In the genomic region with DNA sequence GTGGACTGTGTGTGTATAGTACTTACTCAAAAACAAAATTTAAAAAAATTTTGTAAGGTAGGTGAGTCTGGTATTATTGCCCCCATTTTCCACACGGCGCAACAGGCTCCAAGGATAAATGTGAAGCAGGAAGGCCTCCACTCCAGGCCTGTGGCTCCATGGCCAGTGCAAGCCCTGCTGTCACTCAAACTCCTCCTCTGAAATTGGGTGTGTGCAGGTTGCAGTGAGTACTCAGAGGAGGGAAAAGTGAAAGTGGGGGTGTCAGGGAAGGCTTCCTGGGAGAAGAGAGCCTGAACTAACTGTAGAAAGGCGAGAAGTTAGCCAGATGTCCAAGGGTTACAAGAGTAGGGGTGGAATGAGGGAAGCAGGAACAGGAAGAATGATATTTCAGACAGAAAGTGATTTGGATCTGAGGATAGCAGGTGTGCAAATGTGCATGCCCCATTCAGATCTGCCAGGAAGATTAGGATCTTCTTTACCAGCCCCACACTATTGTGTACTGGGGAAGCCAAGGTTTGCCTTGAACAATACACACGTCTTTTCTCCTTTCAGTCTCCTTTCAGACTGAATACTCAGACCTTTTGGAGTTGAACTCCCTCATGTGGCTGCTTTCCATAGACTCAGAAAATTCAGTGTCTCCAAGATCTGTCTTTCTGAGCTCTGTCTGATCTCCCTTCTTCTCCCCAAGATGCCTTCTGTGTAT, we compare ENCODE assay signal across 8 cellular contexts. TPM values are rescaled to one million over a fixed set of nuclear protein-coding genes. Genes with fewer than 3 reads are reported as not detected.
DNase-seq lines count a peak whose midpoint lies in the region; ATAC-seq and TF ChIP-seq lines count a peak whose summit lies in the region.

No MANE protein-coding gene starts in this region.

- H3K9me3 Mint-ChIP-seq in endothelial cell (ENCODE audit: unreplicated experiment) = no peaks in the 10 kb centered on the region
- no peaks in the 10 kb centered on the region for H3K9me3 Mint-ChIP-seq in osteocyte (ENCODE audit: unreplicated experiment)

- no peak for ATAC-seq in HG03354 (IDR thresholded peaks at IDR 0.05; ENCODE audit: poor library complexity, severe bottlenecking, unreplicated experiment)
- ATAC-seq in HG03432 (IDR thresholded peaks at IDR 0.05; ENCODE audit: unreplicated experiment) = no peak

- TF ChIP-seq POLR2A in NB4 (IDR thresholded peaks at IDR 0.05; ENCODE audit: extremely low read depth, insufficient read length) = no peak

- H3K27me3 Mint-ChIP-seq in endothelial cell (ENCODE audit: unreplicated experiment) (peaks cover 3% of the 10 kb centered on the region), osteocyte (ENCODE audit: unreplicated experiment) (no peaks in the 10 kb centered on the region)

- DNase-seq in GM04504 (ENCODE audit: low read depth) (peak; percentile 35), NB4 (ENCODE audit: low read depth) (peak; percentile 21), endothelial cell (ENCODE audit: low spot score) (no peak), osteocyte (ENCODE audit: extremely low spot score, unreplicated experiment) (no peak), H7 (no peak), D341Med (ENCODE audit: low spot score) (no peak)

- H3K36me3 Mint-ChIP-seq in endothelial cell (ENCODE audit: low read depth, unreplicated experiment) = no peaks in the 10 kb centered on the region
- peaks cover 2% of the 10 kb centered on the region for H3K36me3 Mint-ChIP-seq in osteocyte (ENCODE audit: unreplicated experiment)

- H3K4me3 ChIP-seq in NB4 (ENCODE audit: low read depth, low read length) = no peak overlapping the region
- no peak overlapping the region for H3K4me3 ChIP-seq in H7 (ENCODE audit: insufficient read depth, low read depth, low read length)

- peak overlapping the region; percentile 38 for H3K27ac Mint-ChIP-seq in endothelial cell (ENCODE audit: unreplicated experiment)
- H3K27ac Mint-ChIP-seq in osteocyte (ENCODE audit: unreplicated experiment) = no peak overlapping the region

- TF ChIP-seq CTCF in NB4 (IDR thresholded peaks at IDR 0.05; ENCODE audit: low read depth, low read length) (no peak), endothelial cell (IDR thresholded peaks at IDR 0.05; ENCODE audit: unreplicated experiment) (no peak), osteocyte (IDR thresholded peaks at IDR 0.05) (peak; percentile 67)

- H3K4me1 Mint-ChIP-seq in endothelial cell (ENCODE audit: unreplicated experiment) = peaks cover 18% of the 10 kb centered on the region
- no peaks in the 10 kb centered on the region for H3K4me1 Mint-ChIP-seq in osteocyte (ENCODE audit: unreplicated experiment)

- H3K27me3 ChIP-seq in H7 (ENCODE audit: control insufficient read depth, insufficient read depth, low read length) = no peaks in the 10 kb centered on the region

- H3K4me3 Mint-ChIP-seq in endothelial cell (ENCODE audit: unreplicated experiment) = no peak overlapping the region
- H3K4me3 Mint-ChIP-seq in osteocyte (ENCODE audit: unreplicated experiment) = no peak overlapping the region

- no peaks in the 10 kb centered on the region for H3K36me3 ChIP-seq in H7 (replicated peaks; ENCODE audit: control insufficient read depth, insufficient read depth, low read length)

RNA-seq across cellular contexts. Expression of a gene that starts 48.7 kb away (rescaled TPM):
- 60.4 TPM for total RNA-seq in endothelial cell (ENCODE audit: unreplicated experiment)
- total RNA-seq in osteocyte = 68.1 and 70.7 TPM in 2 replicates
- 74.7 and 79.2 TPM in 2 replicates for total RNA-seq in H7 (2014; rRNA removed; shearing (Covaris generic))

Comparison
In these comparisons a context has a peak if more than half of its experiments do, and no peak if none do; other contexts are left out.
1. DNase-seq: peak in GM04504 (single experiment) and NB4 (single experiment); none in endothelial cell (single experiment), osteocyte (single experiment), H7 (single experiment) and D341Med (single experiment).